8 cellular contexts compared by ENCODE assay signal in genomic region chr4:304987-305680, GRCh38. TPM values are rescaled to one million over a fixed set of nuclear protein-coding genes. Genes with fewer than 3 reads are reported as not detected.
A peak's percentile ranks its signal among the peaks of the same experiment; 100 is the strongest.
DNase-seq lines count a peak whose midpoint lies in the region; ATAC-seq and TF ChIP-seq lines count a peak whose summit lies in the region.
"Had no signal": no experiment of that assay in that cellular context is flagged by ENCODE, and none has a peak within 500 bp of the region (broad histone marks: within the 10 kb centered on the region; RNA-seq: fewer than 3 reads in every experiment).

Gene ZNF732, minus strand, starts transcription at chr4:305474. Its CDS starts 164 bp downstream, at chr4:305310.

- CTCF ChIA-PET in CD4-positive, alpha-beta T cell (lab: Charles Lee) = no interaction called here

- H3K36me3 ChIP-seq in endodermal cell (ENCODE audit: control insufficient read depth, insufficient read depth, low read length) = peaks cover 7% of the 10 kb centered on the region
- H3K36me3 ChIP-seq in upper lobe of left lung = no peaks in the 10 kb centered on the region
- no peaks in the 10 kb centered on the region for H3K36me3 ChIP-seq in HAP-1 (replicated peaks)

- no peaks in the 10 kb centered on the region for H3K4me1 ChIP-seq in endodermal cell (ENCODE audit: control insufficient read depth, insufficient read depth, low read length)
- peaks cover 0 to 9% (median 0%) of the 10 kb centered on the region in 4 donors for H3K4me1 ChIP-seq in upper lobe of left lung
- H3K4me1 ChIP-seq in HAP-1 = no peaks in the 10 kb centered on the region

- POLR2A ChIA-PET in CD4-positive, alpha-beta T cell (lab: Charles Lee) = no interaction called here

- DNase-seq in NCI-H2029 (lab: John Stamatoyannopoulos, UW) (peak; percentile 74), endodermal cell (no peak), memory B cell (ENCODE audit: low spot score in 2 of 2) (no peak), upper lobe of left lung (peak in 1 of 2 donors; percentile 72), HAP-1 (ENCODE audit: low spot score in 2 of 2) (no peak)
- no peak for DNase-seq in CD4-positive, alpha-beta T cell
- DNase-seq in stimulated activated CD4-positive, alpha-beta T cell treated with anti-CD3 and anti-CD28 coated beads, Interleukin-2, amount 100 ng/mL, for 48 hours = no peak

- H3K36me3 Mint-ChIP-seq in endodermal cell (ENCODE audit: low read depth) (peaks cover 16% of the 10 kb centered on the region), memory B cell (peaks cover 7% of the 10 kb centered on the region)
- H3K36me3 Mint-ChIP-seq in CD4-positive, alpha-beta T cell (ENCODE audit: low read depth) = peaks cover 23% of the 10 kb centered on the region

- H3K4me1 Mint-ChIP-seq in endodermal cell = peaks cover 5% of the 10 kb centered on the region
- peaks cover 12% of the 10 kb centered on the region for H3K4me1 Mint-ChIP-seq in memory B cell
- peaks cover 6% of the 10 kb centered on the region for H3K4me1 Mint-ChIP-seq in CD4-positive, alpha-beta T cell (ENCODE audit: low read depth)

- H3K27me3 ChIP-seq in endodermal cell (ENCODE audit: control insufficient read depth, insufficient read depth, low read length, poor library complexity, severe bottlenecking) (no peaks in the 10 kb centered on the region), upper lobe of left lung (peaks cover 0 to 7% (median 3%) of the 10 kb centered on the region in 4 donors), HAP-1 (ENCODE audit: low read depth) (no peaks in the 10 kb centered on the region)
- peaks cover 16% of the 10 kb centered on the region for H3K27me3 ChIP-seq in CD4-positive, alpha-beta T cell (ENCODE audit: control insufficient read depth, insufficient read depth, low read length)

- H3K9me3 ChIP-seq in endodermal cell (ENCODE audit: control insufficient read depth, low read length) (peaks cover 52% of the 10 kb centered on the region), upper lobe of left lung (peaks cover 0 to 24% (median 4%) of the 10 kb centered on the region in 4 donors), HAP-1 (no peaks in the 10 kb centered on the region)
- H3K9me3 ChIP-seq in CD4-positive, alpha-beta T cell (ENCODE audit: control insufficient read depth, low read length) = peaks cover 59% of the 10 kb centered on the region

- no peak within 1 kb of the TSS for H3K27ac ChIP-seq in endodermal cell (ENCODE audit: low read depth, low read length)
- H3K27ac ChIP-seq in upper lobe of left lung = no peak within 1 kb of the TSS
- H3K27ac ChIP-seq in CD4-positive, alpha-beta T cell (ENCODE audit: low read depth, low read length) = no peak within 1 kb of the TSS

- H3K27ac Mint-ChIP-seq in endodermal cell (peak within 1 kb of the TSS; percentile 90), memory B cell (peak within 1 kb of the TSS; percentile 88)
- no peak within 1 kb of the TSS for H3K27ac Mint-ChIP-seq in CD4-positive, alpha-beta T cell

- TF ChIP-seq CTCF in endodermal cell (conservative IDR thresholded peaks at IDR 0.05) (no peak), upper lobe of left lung (IDR thresholded peaks at IDR 0.05) (no peak)
- no peak for TF ChIP-seq CTCF in CD4-positive, alpha-beta T cell (IDR thresholded peaks at IDR 0.05)

- TF ChIP-seq POLR2A in upper lobe of left lung (IDR thresholded peaks at IDR 0.05) = no peak

- in situ Hi-C loops in HAP-1 (cut with MboI; ENCODE audit: low sequenced_read_pairs) = no loop called here

- 21 to 33% methylated on average over 28 to 53 of the region's 53 CpGs for WGBS in endodermal cell (ENCODE audit: insufficient coverage in 1 of 2, insufficient read length in 1 of 2), 2 experiments
- 12 to 19% methylated on average over 31 to 36 of the region's 53 CpGs for WGBS in upper lobe of left lung, 2 donors

- H3K27me3 Mint-ChIP-seq in endodermal cell (ENCODE audit: insufficient read depth) (peaks cover 5% of the 10 kb centered on the region), memory B cell (no peaks in the 10 kb centered on the region)
- peaks cover 36% of the 10 kb centered on the region for H3K27me3 Mint-ChIP-seq in CD4-positive, alpha-beta T cell

- ATAC-seq in memory B cell (ENCODE audit: low read depth) = no peak
- peak in 1 of 2 donors; percentile 35 for ATAC-seq in upper lobe of left lung (ENCODE audit: low FRiP score in 2 of 2)
- ATAC-seq in CD4-positive, alpha-beta T cell (ENCODE audit: poor library complexity) = no peak

- H3K9me3 Mint-ChIP-seq in endodermal cell (peaks cover 69% of the 10 kb centered on the region), memory B cell (peaks cover 11% of the 10 kb centered on the region)
- peaks cover 17% of the 10 kb centered on the region for H3K9me3 Mint-ChIP-seq in CD4-positive, alpha-beta T cell

- peak within 1 kb of the TSS; percentile 75 for H3K4me3 Mint-ChIP-seq in endodermal cell
- H3K4me3 Mint-ChIP-seq in memory B cell = no peak within 1 kb of the TSS
- H3K4me3 Mint-ChIP-seq in CD4-positive, alpha-beta T cell = no peak within 1 kb of the TSS

- H3K9ac ChIP-seq in endodermal cell (ENCODE audit: extremely low read depth, low read length, poor library complexity, severe bottlenecking) = peak within 1 kb of the TSS; percentile 47

- peak within 1 kb of the TSS; percentile 80 for H3K4me3 ChIP-seq in endodermal cell (ENCODE audit: low read length)
- peak within 1 kb of the TSS in 3 of 4 donors; percentile 25 to 47 (median 34) for H3K4me3 ChIP-seq in upper lobe of left lung
- H3K4me3 ChIP-seq in HAP-1 = no peak within 1 kb of the TSS

- intact Hi-C loops in CD4-positive, alpha-beta T cell (cut with DNase I, micrococcal nuclease) = no loop called here

- no peak for TF ChIP-seq EP300 in upper lobe of left lung (IDR thresholded peaks at IDR 0.05)

RNA-seq across cellular contexts. Expression of gene ZNF732, which starts in this region (rescaled TPM):
- total RNA-seq in endodermal cell (10 to 100 TPM in 1 of 2 donors, 1 to 10 TPM in 1; 8.6 to 23.4 TPM), upper lobe of left lung (under 1 TPM in 2 of 6 donors, not detected in 4; 0.13 to 0.15 TPM)
- polyA plus RNA-seq in endodermal cell (2013, experiment 1 of 2) = 1.1 TPM
- polyA plus RNA-seq in endodermal cell (2013, experiment 2 of 2) = 1.7 TPM
- not detected for total RNA-seq in CD4-positive, alpha-beta T cell
- total RNA-seq: LHCN-M2 had no signal

Comparison
In these comparisons a context has a peak if more than half of its experiments do, and no peak if none do; other contexts are left out.
1. RNA of gene ZNF732 (total RNA-seq): 8.6 to 23.4 TPM in endodermal cell; 0.13 to 0.15 TPM in upper lobe of left lung and not detected in CD4-positive, alpha-beta T cell; every median in the first group is over 4 times any median in the second.